In genomic region chr2:192438239-192438638, GRCh38 we compare ENCODE assay signal across 19 cellular contexts.
"Had no signal": no experiment of that assay in that cellular context is flagged by ENCODE, and none has a peak within 500 bp of the region (broad histone marks: within the 10 kb centered on the region; RNA-seq: fewer than 3 reads in every experiment).

No MANE protein-coding gene starts in this region.

- DNase-seq: activated CD4-positive, alpha-beta memory T cell treated with anti-CD3 and anti-CD28 coated beads, Interleukin-2, amount 10 ng/mL, durations not matched to agents 7 days and 5 days; activated CD4-positive, alpha-beta T cell treated with anti-CD3 and anti-CD28 coated beads for 1 hour; activated CD4-positive, alpha-beta T cell treated with anti-CD3 and anti-CD28 coated beads, Interleukin-2, amount 10 ng/mL, durations not matched to agents 7 days and 5 days; activated naive CD4-positive, alpha-beta T cell; activated T-cell treated with anti-CD3 and anti-CD28 coated beads, Interleukin-2, amount 50 U/mL, for 4 hours; cerebellar nuclear complex; colonic mucosa; dorsolateral prefrontal cortex; effector memory CD4-positive, alpha-beta T cell; left ventricle myocardium inferior; right lobe of liver; stimulated activated CD4-positive, alpha-beta T cell treated with anti-CD3 and anti-CD28 coated beads, Interleukin-12 subunit alpha, Interleukin-12 subunit beta, amount 100 ng/mL, for 4 hours; stimulated activated CD4-positive, alpha-beta T cell treated with anti-CD3 and anti-CD28 coated beads, Interleukin-4, amount 100 ng/mL, for 24 hours; T-helper 2 cell; trophoblast cell had no signal

- ATAC-seq: activated naive CD4-positive, alpha-beta T cell treated with anti-CD3 and anti-CD28 coated beads, Interleukin-2, amount 50 U/mL, for 72 hours; activated T-cell treated with anti-CD3 and anti-CD28 coated beads, Interleukin-2, amount 50 U/mL, for 4 hours; gastroesophageal sphincter; right lobe of liver; stimulated activated effector memory CD8-positive, alpha-beta T cell treated with anti-CD3 and anti-CD28 coated beads, Interleukin-12 subunit alpha, Interleukin-12 subunit beta, amount 100 ng/mL, for 72 hours; WTC11 had no signal
